ENCODE assay signal across 19 cellular contexts in the genomic region with DNA sequence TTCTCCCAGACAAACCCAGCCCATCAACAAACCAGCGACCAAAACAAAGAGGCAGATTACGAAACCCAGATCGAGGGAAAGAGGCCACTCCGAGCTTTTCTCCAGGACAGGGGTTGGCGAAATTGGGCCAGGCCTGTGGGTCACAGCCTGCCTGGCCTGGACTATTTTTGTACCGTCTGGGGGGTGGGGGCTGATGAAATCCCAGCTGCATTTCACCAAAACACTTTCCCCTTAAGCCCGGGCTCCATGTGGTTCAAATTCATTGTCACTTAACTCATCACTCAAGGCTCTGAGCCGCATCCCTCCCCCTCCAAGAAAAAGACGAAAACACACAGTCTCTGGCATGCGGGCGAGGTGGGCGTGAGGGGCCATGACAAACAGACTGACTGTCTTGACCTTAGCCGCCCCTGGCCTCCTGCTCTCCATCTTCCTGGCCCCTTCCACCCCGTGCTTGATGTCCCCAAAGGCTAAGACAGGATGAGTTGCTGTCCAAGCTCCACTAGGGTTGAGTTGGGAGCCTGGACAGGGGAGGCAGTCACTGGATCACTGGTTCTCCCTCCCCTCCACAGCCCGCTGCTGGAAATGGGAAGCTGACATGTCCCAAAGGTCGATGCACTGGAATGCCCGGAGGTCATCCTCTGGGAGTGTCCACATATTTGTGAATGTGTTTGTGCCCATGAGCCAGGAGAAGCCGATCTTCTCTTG. TPM values are rescaled to one million over a fixed set of nuclear protein-coding genes. Genes with fewer than 3 reads are reported as not detected.
DNase-seq lines count a peak whose midpoint lies in the region; ATAC-seq and TF ChIP-seq lines count a peak whose summit lies in the region.
"Had no signal": no experiment of that assay in that cellular context is flagged by ENCODE, and none has a peak within 500 bp of the region (broad histone marks: within the 10 kb centered on the region; RNA-seq: fewer than 3 reads in every experiment).

No MANE protein-coding gene starts in this region.

- intact Hi-C loops in body of pancreas (cut with DNase I) (loop anchor here (10.0 kb wide), 2 partner anchors 85 to 145 kb away; a partner anchor contains a TSS), gastrocnemius medialis (cut with DNase I; ENCODE audit: low total_unique reads) (no loop called here)

- TF ChIP-seq CTCF in body of pancreas (IDR thresholded peaks at IDR 0.05) (no peak), gastrocnemius medialis (IDR thresholded peaks at IDR 0.05 in 4 of 5, conservative IDR thresholded peaks at IDR 0.05 in 1 of 5) (no peak)

- H3K27me3 ChIP-seq in body of pancreas (no peaks in the 10 kb centered on the region), gastrocnemius medialis (peaks cover 0 to 14% (median 0%) of the 10 kb centered on the region in 3 donors)

- H3K9me3 ChIP-seq in body of pancreas, result no peaks in the 10 kb centered on the region
- no peaks in the 10 kb centered on the region for H3K9me3 ChIP-seq in gastrocnemius medialis

- WGBS in body of pancreas, 2 donors, result 55 to 57% methylated on average over 10 to 18 of the region's 18 CpGs

- H3K4me1 ChIP-seq in body of pancreas (no peaks in the 10 kb centered on the region), gastrocnemius medialis (peaks cover 21 to 22% of the 10 kb centered on the region in 2 donors)

- in situ Hi-C loops in Caki2 (cut with HindIII; ENCODE audit: low pct_unique_long_range_greater_than_20kb, low sequenced_read_pairs) (no loop called here), gastrocnemius medialis (cut with MboI; ENCODE audit: low sequenced_read_pairs in 4 of 4) (loop anchor here in 1 of 4 donors (10.0 kb wide), 1 partner anchor 145 kb away; a partner anchor contains a TSS)

- no peak overlapping the region for H3K27ac ChIP-seq in body of pancreas
- H3K27ac ChIP-seq in gastrocnemius medialis, result peak overlapping the region; percentile 55 to 68 (median 62)

- H3K4me3 ChIP-seq in body of pancreas, result no peak overlapping the region
- no peak overlapping the region for H3K4me3 ChIP-seq in gastrocnemius medialis

- DNase-seq in Caki2 (ENCODE audit: low read depth) (peak; percentile 43), body of pancreas (peak in 2 of 4 donors; percentile 28 to 35), islet precursor cell (peak; percentile 60), gastrocnemius medialis (peak in 1 of 2 donors; percentile 61), HUDEP-2 (lab: John Stamatoyannopoulos, UW; ENCODE audit: unreplicated experiment in 76 of 76) (no peak), cerebellar nuclear complex (lab: John Stamatoyannopoulos, UW) (no peak)
- DNase-seq in activated CD4-positive, alpha-beta T cell treated with anti-CD3 and anti-CD28 coated beads, Interleukin-2, amount 50 U/mL, for 4 hours, result no peak
- DNase-seq: activated CD4-positive, alpha-beta T cell treated with anti-CD3 and anti-CD28 coated beads for 1 hour; NCI-H1417 treated with DMSO at 0.1 percent for 48 hours; NCI-H69 had no signal

- peak; percentile 55 for ATAC-seq in body of pancreas
- ATAC-seq in gastrocnemius medialis, result peak; percentile 51 to 53
- ATAC-seq in HG03108 (IDR thresholded peaks at IDR 0.05; ENCODE audit: unreplicated experiment), result no peak

- TF ChIP-seq POLR2A in body of pancreas (IDR thresholded peaks at IDR 0.05) (no peak), gastrocnemius medialis (IDR thresholded peaks at IDR 0.05) (no peak)

- H3K36me3 ChIP-seq in body of pancreas (replicated peaks in 1 of 2; ENCODE audit: insufficient read depth in 1 of 2, low read depth in 2 of 2) (no peaks in the 10 kb centered on the region), gastrocnemius medialis (no peaks in the 10 kb centered on the region)

RNA-seq across cellular contexts. Expression of a gene that starts 19.2 kb away (rescaled TPM):
- 1.7 TPM in 1 of 2 replicates, not detected in the other for total RNA-seq in Caki2 (2014; rRNA removed; shearing (Covaris generic); ENCODE audit: low replicate concordance)
- total RNA-seq in body of pancreas (not detected), gastrocnemius medialis (not detected)
- total RNA-seq: activated T-helper 2 cell treated with anti-CD3 and anti-CD28 coated beads, Interferon-gamma antibody, Interleukin-2, Interleukin-4, amounts not matched to agents 10 μg/mL and 5 μg/mL and 100 μg/mL, durations not matched to agents 14 hours and 24 hours and 36 hours; cerebellum; glomerular endothelial cell; HT-29; mesenteric fat pad; renal cortical epithelial cell; SK-MEL-5; urinary bladder had no signal

RNA-seq across cellular contexts. Expression of a gene that starts 37.8 kb away (rescaled TPM):
- total RNA-seq in Caki2 (2014; rRNA removed; shearing (Covaris generic); ENCODE audit: low replicate concordance), result 60.4 and 71.8 TPM in 2 replicates
- 1 to 10 TPM; 2.1 to 3.3 TPM for total RNA-seq in body of pancreas
- 1 to 10 TPM in 1 of 4 donors, under 1 TPM in 3; 0.36 to 1.5 (median 0.53) TPM for total RNA-seq in gastrocnemius medialis

RNA-seq across cellular contexts. Expression of a gene that starts 49.3 kb away (rescaled TPM):
- 326 and 414 TPM in 2 replicates for total RNA-seq in Caki2 (2014; rRNA removed; shearing (Covaris generic); ENCODE audit: low replicate concordance)
- total RNA-seq in body of pancreas (10 to 100 TPM; 65.6 to 76.8 TPM), gastrocnemius medialis (1 to 10 TPM in 1 of 4 donors, under 1 TPM in 3; 0.16 to 3.7 (median 0.42) TPM)
- total RNA-seq: activated T-helper 2 cell treated with anti-CD3 and anti-CD28 coated beads, Interferon-gamma antibody, Interleukin-2, Interleukin-4, amounts not matched to agents 10 μg/mL and 5 μg/mL and 100 μg/mL, durations not matched to agents 14 hours and 24 hours and 36 hours; SK-MEL-5 had no signal

Comparison
In these comparisons a context has a peak if more than half of its experiments do, and no peak if none do; other contexts are left out.
1. DNase-seq: peak in Caki2 (single experiment) and islet precursor cell (single experiment); none in HUDEP-2 (0 of 76), cerebellar nuclear complex (0 of 2) and activated CD4-positive, alpha-beta T cell treated with anti-CD3 and anti-CD28 coated beads, Interleukin-2, amount 50 U/mL, for 4 hours (0 of 2).
2. H3K27ac ChIP-seq: peak in gastrocnemius medialis (4 of 4); none in body of pancreas (0 of 4).
3. RNA of a gene that starts 37.8 kb away (total RNA-seq): 60.4 to 71.8 TPM in Caki2; 2.1 to 3.3 TPM in body of pancreas and 0.36 to 1.5 TPM in gastrocnemius medialis; every median in the first group is over 10 times any median in the second.
4. RNA of a gene that starts 49.3 kb away (total RNA-seq): 326 to 414 TPM in Caki2 and 65.6 to 76.8 TPM in body of pancreas; 0.16 to 3.7 TPM in gastrocnemius medialis; every median in the first group is over 10 times any median in the second.